Comparison of ENCODE assay signal across 9 cellular contexts in genomic region chr19:3061214-3062161, GRCh38. TPM values are rescaled to one million over a fixed set of nuclear protein-coding genes. Genes with fewer than 3 reads are reported as not detected.
DNase-seq lines count a peak whose midpoint lies in the region; ATAC-seq and TF ChIP-seq lines count a peak whose summit lies in the region.
"Had no signal": no experiment of that assay in that cellular context is flagged by ENCODE, and none has a peak within 500 bp of the region (broad histone marks: within the 10 kb centered on the region; RNA-seq: fewer than 3 reads in every experiment).

No MANE protein-coding gene starts in this region.

- peak overlapping the region; percentile 83 for H3K27ac ChIP-seq in CD4-positive, CD25-positive, alpha-beta regulatory T cell (ENCODE audit: insufficient read depth, low read length, poor library complexity, severe bottlenecking)
- H3K27ac ChIP-seq in HL-60 (replicated peaks): no peak overlapping the region; the same call in 1 of the 2 replicates

- no peak for TF ChIP-seq CTCF in HL-60 (IDR thresholded peaks at IDR 0.05; ENCODE audit: insufficient read depth, low read length)
- no peak for TF ChIP-seq CTCF in mucosa of descending colon (IDR thresholded peaks at IDR 0.05)

- peaks cover 20% of the 10 kb centered on the region for H3K36me3 Mint-ChIP-seq in CD4-positive, CD25-positive, alpha-beta regulatory T cell
- H3K36me3 Mint-ChIP-seq in activated CD8-positive, alpha-beta T cell treated with anti-CD3 and anti-CD28 coated beads, Interleukin-2, amount 10 ng/mL, durations not matched to agents 7 days and 5 days (ENCODE audit: low read depth): peaks cover 33% of the 10 kb centered on the region
- peaks cover 52% of the 10 kb centered on the region for H3K36me3 Mint-ChIP-seq in stimulated activated effector memory CD8-positive, alpha-beta T cell treated with anti-CD3 and anti-CD28 coated beads, Interleukin-12 subunit alpha, Interleukin-12 subunit beta, amount 100 ng/mL, for 72 hours

- H3K27me3 ChIP-seq in CD4-positive, CD25-positive, alpha-beta regulatory T cell (ENCODE audit: control insufficient read depth, insufficient read depth, low read length): no peaks in the 10 kb centered on the region
- H3K27me3 ChIP-seq in HL-60 (ENCODE audit: insufficient read depth, poor library complexity, severe bottlenecking) (peaks cover 5% of the 10 kb centered on the region), endocrine pancreas (ENCODE audit: control insufficient read depth, insufficient read depth, low read length) (no peaks in the 10 kb centered on the region)

- no peaks in the 10 kb centered on the region for H3K9me3 Mint-ChIP-seq in CD4-positive, CD25-positive, alpha-beta regulatory T cell
- H3K9me3 Mint-ChIP-seq in activated CD8-positive, alpha-beta T cell treated with anti-CD3 and anti-CD28 coated beads, Interleukin-2, amount 10 ng/mL, durations not matched to agents 7 days and 5 days (ENCODE audit: insufficient read depth): no peaks in the 10 kb centered on the region
- no peaks in the 10 kb centered on the region for H3K9me3 Mint-ChIP-seq in stimulated activated effector memory CD8-positive, alpha-beta T cell treated with anti-CD3 and anti-CD28 coated beads, Interleukin-12 subunit alpha, Interleukin-12 subunit beta, amount 100 ng/mL, for 72 hours

- H3K36me3 ChIP-seq in CD4-positive, CD25-positive, alpha-beta regulatory T cell (ENCODE audit: control insufficient read depth, insufficient read depth, low read length): peaks cover 40% of the 10 kb centered on the region
- H3K36me3 ChIP-seq in endocrine pancreas (ENCODE audit: control insufficient read depth, insufficient read depth, low read length) (no peaks in the 10 kb centered on the region), mucosa of descending colon (ENCODE audit: low read depth) (no peaks in the 10 kb centered on the region)

- H3K27ac Mint-ChIP-seq in CD4-positive, CD25-positive, alpha-beta regulatory T cell: peak overlapping the region; percentile 86 to 98 (median 90)
- H3K27ac Mint-ChIP-seq in activated CD8-positive, alpha-beta T cell treated with anti-CD3 and anti-CD28 coated beads, Interleukin-2, amount 10 ng/mL, durations not matched to agents 7 days and 5 days: peak overlapping the region; percentile 92
- H3K27ac Mint-ChIP-seq in stimulated activated effector memory CD8-positive, alpha-beta T cell treated with anti-CD3 and anti-CD28 coated beads, Interleukin-12 subunit alpha, Interleukin-12 subunit beta, amount 100 ng/mL, for 72 hours: peak overlapping the region; percentile 90

- peak overlapping the region; percentile 38 for H3K9ac ChIP-seq in endocrine pancreas (ENCODE audit: control insufficient read depth, insufficient read depth, low read length)

- DNase-seq in CD4-positive, CD25-positive, alpha-beta regulatory T cell: peak; percentile 67 to 96 (median 90)
- DNase-seq in HL-60 (ENCODE audit: low read depth in 1 of 2, low spot score in 1 of 2) (no peak), mucosa of descending colon (peak; percentile 74 to 89 (median 84)), COLO829 (ENCODE audit: low spot score) (no peak)
- DNase-seq in activated CD8-positive, alpha-beta T cell treated with anti-CD3 and anti-CD28 coated beads, Interleukin-2, amount 10 ng/mL, durations not matched to agents 7 days and 5 days: peak; percentile 85
- DNase-seq in stimulated activated effector memory CD8-positive, alpha-beta T cell treated with anti-CD3 and anti-CD28 coated beads, Interleukin-12 subunit alpha, Interleukin-12 subunit beta, amount 100 ng/mL, for 72 hours (ENCODE audit: low spot score in 2 of 2): peak; percentile 44 to 77
- DNase-seq in NK-92 treated with Interleukin-12 subunit alpha and Interleukin-12 subunit beta, amount 100 ng/mL, for 24 hours (lab: John Stamatoyannopoulos, UW): no peak

- peak overlapping the region; percentile 94 to 99 (median 96) for H3K4me3 Mint-ChIP-seq in CD4-positive, CD25-positive, alpha-beta regulatory T cell
- H3K4me3 Mint-ChIP-seq in activated CD8-positive, alpha-beta T cell treated with anti-CD3 and anti-CD28 coated beads, Interleukin-2, amount 10 ng/mL, durations not matched to agents 7 days and 5 days: peak overlapping the region; percentile 86
- peak overlapping the region; percentile 78 for H3K4me3 Mint-ChIP-seq in stimulated activated effector memory CD8-positive, alpha-beta T cell treated with anti-CD3 and anti-CD28 coated beads, Interleukin-12 subunit alpha, Interleukin-12 subunit beta, amount 100 ng/mL, for 72 hours

- no peaks in the 10 kb centered on the region for H3K27me3 Mint-ChIP-seq in CD4-positive, CD25-positive, alpha-beta regulatory T cell
- H3K27me3 Mint-ChIP-seq in activated CD8-positive, alpha-beta T cell treated with anti-CD3 and anti-CD28 coated beads, Interleukin-2, amount 10 ng/mL, durations not matched to agents 7 days and 5 days (ENCODE audit: low read depth): no peaks in the 10 kb centered on the region

- intact Hi-C loops in mucosa of descending colon (cut with DNase I, micrococcal nuclease): no loop called here

- peaks cover 0 to 62% (median 16%) of the 10 kb centered on the region in 4 donors for H3K4me1 Mint-ChIP-seq in CD4-positive, CD25-positive, alpha-beta regulatory T cell
- H3K4me1 Mint-ChIP-seq in activated CD8-positive, alpha-beta T cell treated with anti-CD3 and anti-CD28 coated beads, Interleukin-2, amount 10 ng/mL, durations not matched to agents 7 days and 5 days (ENCODE audit: low read depth): peaks cover 46% of the 10 kb centered on the region
- peaks cover 36% of the 10 kb centered on the region for H3K4me1 Mint-ChIP-seq in stimulated activated effector memory CD8-positive, alpha-beta T cell treated with anti-CD3 and anti-CD28 coated beads, Interleukin-12 subunit alpha, Interleukin-12 subunit beta, amount 100 ng/mL, for 72 hours

- peak overlapping the region; percentile 86 for H3K4me3 ChIP-seq in CD4-positive, CD25-positive, alpha-beta regulatory T cell (ENCODE audit: low read depth, low read length)
- H3K4me3 ChIP-seq in HL-60 (replicated peaks; ENCODE audit: insufficient read depth, low read length) (peak overlapping the region; percentile 60), endocrine pancreas (ENCODE audit: control insufficient read depth, insufficient read depth, low read length) (no peak overlapping the region), mucosa of descending colon (peak overlapping the region; percentile 61)

- peaks cover 54% of the 10 kb centered on the region for H3K4me1 ChIP-seq in CD4-positive, CD25-positive, alpha-beta regulatory T cell (ENCODE audit: control insufficient read depth, insufficient read depth, low read length, poor library complexity, severe bottlenecking)
- H3K4me1 ChIP-seq in endocrine pancreas (ENCODE audit: control insufficient read depth, insufficient read depth, low read length): no peaks in the 10 kb centered on the region
- peaks cover 17% of the 10 kb centered on the region for H3K4me1 ChIP-seq in mucosa of descending colon (ENCODE audit: low read depth)

- POLR2A ChIA-PET in activated CD8-positive, alpha-beta T cell treated with anti-CD3 and anti-CD28 coated beads, Interleukin-2, amount 10 ng/mL, durations not matched to agents 7 days and 5 days (lab: Charles Lee): interaction anchor here (0.6 to 5.0 kb wide), 9 partner anchors 9 to 585 kb away, joined by 3 to 23 read pairs (median 4); partner anchors contain the start of gene GADD45B

- CTCF ChIA-PET in activated CD8-positive, alpha-beta T cell treated with anti-CD3 and anti-CD28 coated beads, Interleukin-2, amount 10 ng/mL, durations not matched to agents 7 days and 5 days (lab: Charles Lee): interaction anchor here (0.8 to 1.5 kb wide), 4 partner anchors 9 to 110 kb away, joined by 4 to 11 read pairs (median 7); no protein-coding TSS in a partner anchor

- ATAC-seq in CD4-positive, CD25-positive, alpha-beta regulatory T cell (ENCODE audit: low read depth in 2 of 2): peak; percentile 79
- peak; percentile 64 for ATAC-seq in activated CD8-positive, alpha-beta T cell treated with anti-CD3 and anti-CD28 coated beads, Interleukin-2, amount 10 ng/mL, durations not matched to agents 7 days and 5 days
- ATAC-seq in mucosa of descending colon: peak; percentile 73
- ATAC-seq in stimulated activated effector memory CD8-positive, alpha-beta T cell treated with anti-CD3 and anti-CD28 coated beads, Interleukin-12 subunit alpha, Interleukin-12 subunit beta, amount 100 ng/mL, for 72 hours: peak; percentile 67

- no peaks in the 10 kb centered on the region for H3K9me3 ChIP-seq in CD4-positive, CD25-positive, alpha-beta regulatory T cell (ENCODE audit: control insufficient read depth in 2 of 2, low read length in 2 of 2)
- H3K9me3 ChIP-seq in endocrine pancreas (ENCODE audit: control insufficient read depth, low read length) (no peaks in the 10 kb centered on the region), mucosa of descending colon (no peaks in the 10 kb centered on the region)

RNA-seq across cellular contexts. Expression of gene TLE5, which starts 0.8 kb away (rescaled TPM):
- total RNA-seq in CD4-positive, CD25-positive, alpha-beta regulatory T cell: 1,009 TPM
- 100 to 1,000 TPM; 608 to 773 (median 661) TPM for polyA plus RNA-seq in CD4-positive, CD25-positive, alpha-beta regulatory T cell
- total RNA-seq in activated CD8-positive, alpha-beta T cell treated with anti-CD3 and anti-CD28 coated beads, Interleukin-2, amount 10 ng/mL, durations not matched to agents 7 days and 5 days: 100 to 1,000 TPM; 635 to 655 TPM
- 100 to 1,000 TPM; 427 to 664 (median 556) TPM for total RNA-seq in mucosa of descending colon

RNA-seq across cellular contexts. Expression of gene TLE2, which starts 32.4 kb away (rescaled TPM):
- 9.3 TPM for total RNA-seq in CD4-positive, CD25-positive, alpha-beta regulatory T cell
- polyA plus RNA-seq in CD4-positive, CD25-positive, alpha-beta regulatory T cell: 1 to 10 TPM; 3.1 to 4.5 (median 3.9) TPM
- total RNA-seq in activated CD8-positive, alpha-beta T cell treated with anti-CD3 and anti-CD28 coated beads, Interleukin-2, amount 10 ng/mL, durations not matched to agents 7 days and 5 days: under 1 TPM; 0.24 to 0.57 TPM
- 10 to 100 TPM; 40.0 to 66.5 (median 63.5) TPM for total RNA-seq in mucosa of descending colon
- total RNA-seq: M059J had no signal

RNA-seq across cellular contexts. Expression of gene GNA11, which starts 32.7 kb away (rescaled TPM):
- total RNA-seq in CD4-positive, CD25-positive, alpha-beta regulatory T cell: 0.81 TPM
- polyA plus RNA-seq in CD4-positive, CD25-positive, alpha-beta regulatory T cell: under 1 TPM in 3 of 4 donors, not detected in 1; 0.21 to 0.44 (median 0.23) TPM
- total RNA-seq in activated CD8-positive, alpha-beta T cell treated with anti-CD3 and anti-CD28 coated beads, Interleukin-2, amount 10 ng/mL, durations not matched to agents 7 days and 5 days: under 1 TPM; 0.08 to 0.71 TPM
- total RNA-seq in mucosa of descending colon: 100 to 1,000 TPM; 182 to 349 (median 234) TPM

Comparison
In these comparisons a context has a peak if more than half of its experiments do, and no peak if none do; other contexts are left out.
1. DNase-seq: peak in CD4-positive, CD25-positive, alpha-beta regulatory T cell (3 of 3), activated CD8-positive, alpha-beta T cell treated with anti-CD3 and anti-CD28 coated beads, Interleukin-2, amount 10 ng/mL, durations not matched to agents 7 days and 5 days (single experiment), mucosa of descending colon (3 of 3) and stimulated activated effector memory CD8-positive, alpha-beta T cell treated with anti-CD3 and anti-CD28 coated beads, Interleukin-12 subunit alpha, Interleukin-12 subunit beta, amount 100 ng/mL, for 72 hours (2 of 2); none in HL-60 (0 of 2), NK-92 treated with Interleukin-12 subunit alpha and Interleukin-12 subunit beta, amount 100 ng/mL, for 24 hours (single experiment) and COLO829 (single experiment).
2. RNA of gene GNA11, which starts 32.7 kb away (total RNA-seq): 182 to 349 TPM in mucosa of descending colon; 0.81 TPM in CD4-positive, CD25-positive, alpha-beta regulatory T cell (single experiment) and 0.08 to 0.71 TPM in activated CD8-positive, alpha-beta T cell treated with anti-CD3 and anti-CD28 coated beads, Interleukin-2, amount 10 ng/mL, durations not matched to agents 7 days and 5 days; every median in the first group is over 100 times any median in the second.
3. Peak in every context shown above with its lines, with median percentiles within 50 percentile points of each other: ATAC-seq, H3K27ac Mint-ChIP-seq and H3K4me3 Mint-ChIP-seq.